10 cellular contexts compared by ENCODE assay signal in the genomic region with DNA sequence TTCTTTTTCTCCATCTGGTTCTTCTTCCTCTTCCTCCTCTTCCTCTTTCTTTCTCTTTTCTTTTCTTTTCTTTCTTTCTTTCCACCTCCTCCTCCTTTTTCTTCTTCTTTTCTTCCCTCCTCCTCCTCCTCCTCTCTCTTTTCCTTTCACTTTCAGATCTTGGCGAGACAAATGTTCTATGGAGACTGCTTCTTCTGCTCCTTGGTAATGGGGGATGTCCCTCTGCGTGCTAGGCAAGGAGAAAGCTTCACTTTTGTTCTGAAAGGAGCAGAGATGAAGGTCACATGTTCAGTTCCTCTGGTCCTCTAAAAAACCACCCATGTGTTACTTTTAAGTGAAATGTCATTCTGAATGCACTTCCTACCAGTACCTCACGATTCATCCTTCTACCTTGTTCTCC. TPM values are rescaled to one million over a fixed set of nuclear protein-coding genes. Genes with fewer than 3 reads are reported as not detected.
A peak's percentile ranks its signal among the peaks of the same experiment; 100 is the strongest.
DNase-seq lines count a peak whose midpoint lies in the region; ATAC-seq and TF ChIP-seq lines count a peak whose summit lies in the region.
"Had no signal": no experiment of that assay in that cellular context is flagged by ENCODE, and none has a peak within 500 bp of the region (broad histone marks: within the 10 kb centered on the region; RNA-seq: fewer than 3 reads in every experiment).

No MANE protein-coding gene starts in this region.

- no peaks in the 10 kb centered on the region for H3K36me3 Mint-ChIP-seq in immature natural killer cell

- peak; percentile 19 for ATAC-seq in GM21526 (IDR thresholded peaks at IDR 0.05; ENCODE audit: low FRiP score, unreplicated experiment)
- peak; percentile 22 for ATAC-seq in HG03575 (IDR thresholded peaks at IDR 0.05; ENCODE audit: extremely low read depth, insufficient number of reproducible peaks, low FRiP score, unreplicated experiment)
- ATAC-seq: HCT116 had no signal

- no peak overlapping the region for H3K27ac ChIP-seq in caudate nucleus (ENCODE audit: low read depth, low read length)

- in situ Hi-C loops in GM13976 (cut with MboI; ENCODE audit: low sequenced_read_pairs, unreplicated experiment), result no loop called here

- peak overlapping the region; percentile 50 to 94 (median 80) for H3K27ac Mint-ChIP-seq in immature natural killer cell

- no peak for TF ChIP-seq CTCF in GM13976 (IDR thresholded peaks at IDR 0.05; ENCODE audit: borderline replicate concordance, control extremely low read depth, extremely low read depth, insufficient read depth, missing control alignments)

- peak; percentile 56 for DNase-seq in GM13976 (ENCODE audit: low spot score)
- DNase-seq in immature natural killer cell, result no peak
- no peak for DNase-seq in A172 (ENCODE audit: low spot score)
- no peak for DNase-seq in ecto neural progenitor cell (ENCODE audit: low spot score)
- DNase-seq in NCI-H187 (lab: John Stamatoyannopoulos, UW), result no peak
- DNase-seq in caudate nucleus (lab: John Stamatoyannopoulos, UW), result no peak
- DNase-seq: NCI-H1048 had no signal

- peak overlapping the region; percentile 60 to 74 (median 66) for H3K4me3 Mint-ChIP-seq in immature natural killer cell

- H3K9me3 Mint-ChIP-seq in immature natural killer cell, result no peaks in the 10 kb centered on the region

- H3K27me3 Mint-ChIP-seq in immature natural killer cell (ENCODE audit: low read depth in 3 of 3), result peaks cover 1 to 19% (median 16%) of the 10 kb centered on the region in 3 donors

- peaks cover 56 to 61% of the 10 kb centered on the region in 2 donors for H3K4me1 Mint-ChIP-seq in immature natural killer cell

RNA-seq across cellular contexts. Expression of a gene that starts 33.2 kb away (rescaled TPM):
- 10 to 100 TPM; 45.8 to 49.8 (median 47.4) TPM for polyA plus RNA-seq in immature natural killer cell
- total RNA-seq in A172 (2014; rRNA removed; shearing (Covaris generic)), result 4.4 and 6.7 TPM in 2 replicates
